33 cellular contexts compared by ENCODE assay signal in the genomic region with DNA sequence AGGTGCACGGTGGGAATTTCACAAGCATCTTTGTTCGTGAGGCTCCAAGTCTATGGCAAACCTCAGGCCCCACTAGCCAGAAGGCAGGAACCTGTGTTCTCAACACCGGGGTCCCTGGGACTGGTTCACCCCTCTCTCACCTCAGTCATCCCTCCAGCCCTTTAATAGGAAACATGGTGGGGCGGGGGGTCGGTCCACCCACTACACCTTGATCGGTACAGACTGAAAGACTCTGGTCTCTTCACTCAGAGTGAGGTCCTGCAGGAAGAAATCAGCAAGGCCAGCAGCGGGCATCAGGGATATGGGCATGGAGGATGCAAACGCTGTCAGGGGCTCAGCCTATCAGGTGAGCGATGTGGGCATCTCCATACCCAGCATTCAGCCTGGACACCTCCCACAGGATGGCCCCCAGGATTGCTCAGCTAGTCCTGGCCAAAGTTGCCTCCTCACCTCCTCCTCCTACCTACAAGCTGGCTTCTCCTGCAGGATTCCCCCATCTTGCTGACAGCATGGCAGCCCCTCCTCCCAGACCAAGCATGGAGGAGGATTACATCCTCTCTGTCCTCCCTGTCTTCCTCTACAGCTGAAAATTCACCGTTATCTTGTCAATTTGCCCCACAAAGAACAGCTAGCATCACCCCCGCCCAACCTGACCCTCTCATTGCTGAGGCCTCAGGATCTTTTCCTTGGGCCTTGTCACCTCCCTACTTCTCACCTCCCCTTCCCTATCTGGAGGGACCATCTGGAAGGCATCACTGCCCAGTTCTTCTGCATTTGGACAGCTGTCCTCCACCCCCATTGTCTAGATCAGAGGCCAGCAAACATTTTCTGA. TPM values are rescaled to one million over a fixed set of nuclear protein-coding genes. Genes with fewer than 3 reads are reported as not detected.
DNase-seq lines count a peak whose midpoint lies in the region; ATAC-seq, FAIRE-seq and TF ChIP-seq lines count a peak whose summit lies in the region.
"Had no signal": no experiment of that assay in that cellular context is flagged by ENCODE, and none has a peak within 500 bp of the region (broad histone marks: within the 10 kb centered on the region; RNA-seq: fewer than 3 reads in every experiment).

No MANE protein-coding gene starts in this region.

- POLR2A ChIA-PET in K562 (lab: Yijun Ruan, JAX): no interaction called here
- POLR2A ChIA-PET in naive thymus-derived CD4-positive, alpha-beta T cell (lab: Charles Lee): no interaction called here

- no peak overlapping the region for H2AFZ ChIP-seq in K562 (ENCODE audit: low read depth, low read length)

- no peak for TF ChIP-seq RAD21 in K562 (CRISPR knock-in tag; conservative IDR thresholded peaks at IDR 0.05 in 1 of 2, IDR thresholded peaks at IDR 0.05 in 1 of 2)

- WGBS in K562 (ENCODE audit: insufficient coverage, low coverage, missing lambda C conversion rate): 13% methylated on average over 10 of the region's 11 CpGs
- WGBS in prostate gland: 93% methylated on average over 11 of the region's 11 CpGs

- H3K27ac Mint-ChIP-seq in osteocyte (ENCODE audit: unreplicated experiment): no peak overlapping the region
- no peak overlapping the region for H3K27ac Mint-ChIP-seq in naive thymus-derived CD4-positive, alpha-beta T cell
- H3K27ac Mint-ChIP-seq: CD14-positive monocyte had no signal

- TF ChIP-seq POLR2A in K562 (conservative IDR thresholded peaks at IDR 0.05): no peak
- no peak for TF ChIP-seq POLR2A in prostate gland (IDR thresholded peaks at IDR 0.05)

- peaks cover 12 to 63% of the 10 kb centered on the region in 2 experiments; a peak in 4 of 5 replicates for H3K27me3 ChIP-seq in K562 (ENCODE audit: control insufficient read depth in 2 of 2, insufficient read depth in 2 of 2, low read length in 2 of 2)
- no peaks in the 10 kb centered on the region for H3K27me3 ChIP-seq in prostate gland (replicated peaks; ENCODE audit: insufficient read depth)
- H3K27me3 ChIP-seq in naive thymus-derived CD4-positive, alpha-beta T cell (ENCODE audit: control insufficient read depth in 2 of 2, insufficient read depth in 2 of 2, low read length in 2 of 2): no peaks in the 10 kb centered on the region

- DNase-seq in DMS 273 (lab: John Stamatoyannopoulos, UW; ENCODE audit: unreplicated experiment): peak; percentile 19
- DNase-seq in DMS 273 treated with DMSO at 0.1 percent for 48 hours (lab: John Stamatoyannopoulos, UW): no peak
- peak; percentile 36 to 58 (median 46) for DNase-seq in K562 (ENCODE audit: extremely low read depth in 1 of 4, low spot score in 3 of 4)
- peak; percentile 79 for DNase-seq in osteocyte (ENCODE audit: extremely low spot score, unreplicated experiment)
- DNase-seq in SHP77 treated with DMSO at 0.1 percent for 48 hours (lab: John Stamatoyannopoulos, UW): no peak
- no peak for DNase-seq in prostate gland (ENCODE audit: low spot score)
- DNase-seq in naive thymus-derived CD4-positive, alpha-beta T cell: no peak
- DNase-seq: ACHN; BE2C; Calu3; CD8-positive, alpha-beta memory T cell; DMS53; H7; KBM-7; MV-4-11; NCI-H1105; NCI-H1436 treated with DMSO at 0.1 percent for 48 hours; NCI-H187 treated with DMSO at 0.1 percent for 48 hours; NCI-H2107; NCI-H524; NCI-H774; PC-3 had no signal

- no peaks in the 10 kb centered on the region for H3K9me3 Mint-ChIP-seq in osteocyte (ENCODE audit: unreplicated experiment)
- no peaks in the 10 kb centered on the region for H3K9me3 Mint-ChIP-seq in naive thymus-derived CD4-positive, alpha-beta T cell
- H3K9me3 Mint-ChIP-seq: CD8-positive, alpha-beta memory T cell had no signal

- no peak overlapping the region for H3K9ac ChIP-seq in K562 (ENCODE audit: insufficient read depth in 1 of 2, low read depth in 2 of 2, low read length in 2 of 2)

- CTCF ChIA-PET in K562 (lab: Yijun Ruan, JAX; ENCODE audit: low intra/inter-chr PET ratio): no interaction called here
- CTCF ChIA-PET in naive thymus-derived CD4-positive, alpha-beta T cell (lab: Charles Lee): no interaction called here

- H3K4me1 ChIP-seq in K562 (replicated peaks in 1 of 2; ENCODE audit: control insufficient read depth in 2 of 2, insufficient read depth in 2 of 2, low read length in 2 of 2) (peaks cover 0 to 2% of the 10 kb centered on the region in 2 experiments; a peak in 1 of 5 replicates), prostate gland (replicated peaks) (no peaks in the 10 kb centered on the region)
- no peaks in the 10 kb centered on the region for H3K4me1 ChIP-seq in naive thymus-derived CD4-positive, alpha-beta T cell (ENCODE audit: control insufficient read depth in 2 of 2, insufficient read depth in 2 of 2, low read length in 2 of 2)
- H3K4me1 ChIP-seq: BE2C, SJSA1 had no signal

- no peaks in the 10 kb centered on the region for H3K79me2 ChIP-seq in K562 (ENCODE audit: control insufficient read depth, insufficient read depth, low read length)

- no peaks in the 10 kb centered on the region for H3K36me3 ChIP-seq in K562 (ENCODE audit: control insufficient read depth, insufficient read depth, low read length)
- no peaks in the 10 kb centered on the region for H3K36me3 ChIP-seq in prostate gland
- H3K36me3 ChIP-seq in naive thymus-derived CD4-positive, alpha-beta T cell (ENCODE audit: control insufficient read depth in 2 of 3, insufficient read depth in 3 of 3, low read length in 3 of 3): no peaks in the 10 kb centered on the region
- H3K36me3 ChIP-seq: BE2C, SJSA1 had no signal

- TF ChIP-seq CTCF in K562 (IDR thresholded peaks at IDR 0.05 in 2 of 3, conservative IDR thresholded peaks at IDR 0.05 in 1 of 3; ENCODE audit: insufficient read depth in 2 of 3, low read depth in 1 of 3, low read length in 3 of 3) (no peak), osteocyte (IDR thresholded peaks at IDR 0.05) (no peak), prostate gland (IDR thresholded peaks at IDR 0.05) (no peak)

- no peak overlapping the region for H3K4me3 Mint-ChIP-seq in osteocyte (ENCODE audit: unreplicated experiment)
- H3K4me3 Mint-ChIP-seq in naive thymus-derived CD4-positive, alpha-beta T cell: no peak overlapping the region
- H3K4me3 Mint-ChIP-seq: CD14-positive monocyte; CD8-positive, alpha-beta memory T cell had no signal

- H3K9me1 ChIP-seq in K562 (ENCODE audit: control insufficient read depth, insufficient read depth, low read length): no peaks in the 10 kb centered on the region

- no peaks in the 10 kb centered on the region for H4K20me1 ChIP-seq in K562 (replicated peaks; ENCODE audit: control insufficient read depth, insufficient read depth, low read length)

- in situ Hi-C loops in K562 (cut with MboI): no loop called here

- no peak for TF ChIP-seq EP300 in K562 (IDR thresholded peaks at IDR 0.05; ENCODE audit: low read length)

- H3K9me3 ChIP-seq in K562 (replicated peaks; ENCODE audit: control insufficient read depth, insufficient read depth, low read depth, low read length) (no peaks in the 10 kb centered on the region), prostate gland (no peaks in the 10 kb centered on the region)
- no peaks in the 10 kb centered on the region for H3K9me3 ChIP-seq in naive thymus-derived CD4-positive, alpha-beta T cell (ENCODE audit: control insufficient read depth in 2 of 3, low read length in 3 of 3)
- H3K9me3 ChIP-seq: BE2C, SJSA1 had no signal

- no peaks in the 10 kb centered on the region for H3K27me3 Mint-ChIP-seq in osteocyte (ENCODE audit: unreplicated experiment)
- H3K27me3 Mint-ChIP-seq in naive thymus-derived CD4-positive, alpha-beta T cell: peaks cover 15 to 24% (median 16%) of the 10 kb centered on the region in 5 donors

- H3K4me2 ChIP-seq in K562 (ENCODE audit: insufficient read depth, low read length): no peak overlapping the region; the same call in 1 of the 2 replicates

- ATAC-seq in K562: no peak
- ATAC-seq in naive thymus-derived CD4-positive, alpha-beta T cell: no peak
- ATAC-seq: PC-3, Right ventricle myocardium inferior had no signal

- H3K4me3 ChIP-seq in K562: no peak overlapping the region
- H3K4me3 ChIP-seq in prostate gland: no peak overlapping the region
- no peak overlapping the region for H3K4me3 ChIP-seq in naive thymus-derived CD4-positive, alpha-beta T cell (ENCODE audit: low read length)
- H3K4me3 ChIP-seq: SJSA1 had no signal

- BruUV-seq in K562 (replicated peaks; lab: Mats Ljungman, UMichigan): no TSS peak

- no peaks in the 10 kb centered on the region for H3K36me3 Mint-ChIP-seq in osteocyte (ENCODE audit: unreplicated experiment)
- H3K36me3 Mint-ChIP-seq in naive thymus-derived CD4-positive, alpha-beta T cell: no peaks in the 10 kb centered on the region
- H3K36me3 Mint-ChIP-seq: CD8-positive, alpha-beta memory T cell had no signal

- H3K27ac ChIP-seq in K562 (ENCODE audit: extremely low read depth, low read depth, low read length) (no peak overlapping the region), prostate gland (no peak overlapping the region)
- no peak overlapping the region for H3K27ac ChIP-seq in naive thymus-derived CD4-positive, alpha-beta T cell (ENCODE audit: low read depth, low read length)
- H3K27ac ChIP-seq: 22Rv1, SJSA1 had no signal

- intact Hi-C loops in K562 (cut with micrococcal nuclease): no loop called here
- intact Hi-C loops in prostate gland (cut with DNase I): no loop called here
- intact Hi-C loops in naive thymus-derived CD4-positive, alpha-beta T cell (cut with micrococcal nuclease): no loop called here

- no peaks in the 10 kb centered on the region for H3K4me1 Mint-ChIP-seq in osteocyte (ENCODE audit: unreplicated experiment)
- H3K4me1 Mint-ChIP-seq in naive thymus-derived CD4-positive, alpha-beta T cell: peaks cover 0 to 13% (median 0%) of the 10 kb centered on the region in 7 donors

- peak; percentile 56 for FAIRE-seq in K562 (lab: Jason Lieb, UNC)
- FAIRE-seq: GM18507, HTR-8/SVneo had no signal

RNA-seq across cellular contexts. Expression of gene CD33, which starts 37.3 kb away (rescaled TPM):
- 25.2 and 27.4 TPM in 2 replicates for total RNA-seq in K562 (2011; cell fraction: chromatin; rRNA removed; ENCODE audit: low replicate concordance)
- total RNA-seq in K562 (2011; cell fraction: nucleolus; rRNA removed): 17.5 and 20.2 TPM in 2 replicates
- 22.7 and 29.1 TPM in 2 replicates for total RNA-seq in K562 (2011; cell fraction: nucleoplasm; rRNA removed)
- total RNA-seq in K562 (2014; rRNA removed): 38.4 and 39.7 TPM in 2 replicates
- 42.6 and 44.4 TPM in 2 replicates for total RNA-seq in K562 (2014; rRNA removed; fragmentation: Illumina TruSeq; extraction: Trizol)
- total RNA-seq in K562 (2015; rRNA removed; fragmentation: Illumina TruSeq; extraction: Trizol): 49.6 and 50.1 TPM in 2 replicates
- total RNA-seq in K562 (2021): 34.1 and 36.1 TPM in 2 replicates
- 50.7 and 122 TPM in 2 replicates for polyA plus RNA-seq in K562 (2011; rRNA removed)
- 43.7 and 78.9 TPM in 2 replicates for polyA plus RNA-seq in K562 (2011; cell fraction: cytosol; rRNA removed)
- polyA plus RNA-seq in K562 (2011; cell fraction: nucleus; rRNA removed): 59.9 and 117 TPM in 2 replicates
- polyA plus RNA-seq in K562 (2012): 45.2 and 161 TPM in 2 replicates
- polyA plus RNA-seq in K562 (2014; fragmentation: Illumina TruSeq; extraction: Trizol): 52.5 and 60.0 TPM in 2 replicates
- polyA plus RNA-seq in K562 (2014; fragmentation: Nextera tagmentation; extraction: Ambion mirVana): 10 to 100 TPM; 79.0 to 88.6 TPM
- polyA plus RNA-seq in K562 (2014; rRNA removed): 39.6 and 42.5 TPM in 2 replicates
- polyA minus RNA-seq in K562 (2011; rRNA and poly(A)+ RNA removed): 20.3 and 47.6 TPM in 2 replicates
- 15.5 and 24.4 TPM in 2 replicates for polyA minus RNA-seq in K562 (2011; cell fraction: cytosol; rRNA and poly(A)+ RNA removed)
- 13.6 and 36.4 TPM in 2 replicates for polyA minus RNA-seq in K562 (2011; cell fraction: nucleus; rRNA and poly(A)+ RNA removed)
- not detected in 2 replicates for total RNA-seq in osteocyte
- total RNA-seq in prostate gland: 1 to 10 TPM; 1.9 to 2.5 TPM
- 10 to 100 TPM in 2 of 5 experiments, 1 to 10 TPM in 1, under 1 TPM in 2; 0.51 to 59.2 (median 5.0) TPM for total RNA-seq in naive thymus-derived CD4-positive, alpha-beta T cell
- not detected for polyA plus RNA-seq in naive thymus-derived CD4-positive, alpha-beta T cell
- total RNA-seq: Calu3, G401, SJSA1 had no signal
- polyA plus RNA-seq: CD8-positive, alpha-beta memory T cell had no signal

RNA-seq across cellular contexts. Expression of gene SIGLEC7, which starts 45.5 kb away (rescaled TPM):
- not detected in 2 replicates for total RNA-seq in K562 (2011; cell fraction: chromatin; rRNA removed; ENCODE audit: low replicate concordance)
- not detected in 2 replicates for total RNA-seq in K562 (2011; cell fraction: nucleolus; rRNA removed)
- not detected in 2 replicates for total RNA-seq in K562 (2011; cell fraction: nucleoplasm; rRNA removed)
- total RNA-seq in K562 (2014; rRNA removed): not detected in 2 replicates
- total RNA-seq in K562 (2014; rRNA removed; fragmentation: Illumina TruSeq; extraction: Trizol): not detected in 2 replicates
- not detected in 2 replicates for total RNA-seq in K562 (2015; rRNA removed; fragmentation: Illumina TruSeq; extraction: Trizol)
- total RNA-seq in K562 (2021): not detected in 2 replicates
- polyA plus RNA-seq in K562 (2011; rRNA removed): 0.10 TPM in 1 of 2 replicates, not detected in the other
- polyA plus RNA-seq in K562 (2011; cell fraction: cytosol; rRNA removed): 0.03 and 0.06 TPM in 2 replicates
- polyA plus RNA-seq in K562 (2011; cell fraction: nucleus; rRNA removed): 0.92 TPM in 1 of 2 replicates, not detected in the other
- polyA plus RNA-seq in K562 (2012): 0.10 and 0.24 TPM in 2 replicates
- not detected in 2 replicates for polyA plus RNA-seq in K562 (2014; fragmentation: Illumina TruSeq; extraction: Trizol)
- not detected for polyA plus RNA-seq in K562 (2014; fragmentation: Nextera tagmentation; extraction: Ambion mirVana)
- 0.12 TPM in 1 of 2 replicates, not detected in the other for polyA plus RNA-seq in K562 (2014; rRNA removed)
- not detected in 2 replicates for polyA minus RNA-seq in K562 (2011; rRNA and poly(A)+ RNA removed)
- polyA minus RNA-seq in K562 (2011; cell fraction: cytosol; rRNA and poly(A)+ RNA removed): not detected in 2 replicates
- polyA minus RNA-seq in K562 (2011; cell fraction: nucleus; rRNA and poly(A)+ RNA removed): not detected in 2 replicates
- not detected in 2 replicates for total RNA-seq in osteocyte
- not detected for total RNA-seq in prostate gland
- total RNA-seq in naive thymus-derived CD4-positive, alpha-beta T cell: 10 to 100 TPM in 1 of 5 experiments, under 1 TPM in 3, not detected in 1; 0.67 to 10.3 (median 0.83) TPM
- polyA plus RNA-seq in naive thymus-derived CD4-positive, alpha-beta T cell: under 1 TPM in 1 of 2 donors, not detected in 1; 0.25 TPM
- total RNA-seq: Calu3, Daoy, G401, H7, LHCN-M2, MCF 10A, PC-3, RPMI7951, SJSA1 had no signal

Comparison
In these comparisons a context has a peak if more than half of its experiments do, and no peak if none do; other contexts are left out.
1. DNase-seq: peak in DMS 273 (single experiment), K562 (4 of 4) and osteocyte (single experiment); none in DMS 273 treated with DMSO at 0.1 percent for 48 hours (single experiment), SHP77 treated with DMSO at 0.1 percent for 48 hours (single experiment), prostate gland (single experiment) and naive thymus-derived CD4-positive, alpha-beta T cell (0 of 9).